ENCODE assay signal across 33 cellular contexts in the genomic region with DNA sequence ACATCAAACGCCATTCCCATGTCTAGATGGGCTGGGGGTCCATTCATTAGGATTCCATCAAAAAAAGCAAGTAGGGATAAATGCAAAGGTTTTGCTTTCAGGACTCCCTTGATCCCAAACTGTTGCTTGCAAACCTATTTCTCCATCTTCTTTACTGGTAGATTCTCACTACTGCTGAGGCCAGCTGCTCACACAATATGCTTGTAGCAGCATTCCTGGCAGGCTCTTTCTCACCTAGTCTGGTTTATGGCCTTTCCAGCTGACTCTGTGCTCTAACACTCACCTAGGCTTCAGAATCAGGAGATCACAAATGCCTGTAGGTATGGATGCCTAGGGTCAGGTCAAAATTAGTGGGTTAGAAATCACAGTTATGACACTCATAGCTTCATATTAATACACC.
"Had no signal": no experiment of that assay in that cellular context is flagged by ENCODE, and none has a peak within 500 bp of the region (broad histone marks: within the 10 kb centered on the region; RNA-seq: fewer than 3 reads in every experiment).

No MANE protein-coding gene starts in this region.

- H3K36me3 ChIP-seq: adrenal gland, brain microvascular endothelial cell, breast epithelium had no signal

- H3K27ac ChIP-seq: adrenal gland, body of pancreas, brain microvascular endothelial cell, breast epithelium, VCaP had no signal

- DNase-seq: activated B cell treated with CpG ODN at 0.5 μM for 24 hours; activated CD4-positive, alpha-beta memory T cell treated with anti-CD3 and anti-CD28 coated beads for 36 hours; activated CD4-positive, alpha-beta T cell treated with anti-CD3 and anti-CD28 coated beads for 4 hours; activated CD4-positive, alpha-beta T cell treated with anti-CD3 and anti-CD28 coated beads, Interleukin-2, amount 10 ng/mL, durations not matched to agents 24 days and 14 days; activated CD4-positive, alpha-beta T cell treated with anti-CD3 and anti-CD28 coated beads, Interleukin-2, amount 50 U/mL, for 1 hour; activated CD4-positive, alpha-beta T cell treated with anti-CD3 and anti-CD28 coated beads, Interleukin-2, amount 50 U/mL, for 4 hours; activated CD4-positive, CD25-positive, alpha-beta regulatory T cell treated with anti-CD3 and anti-CD28 coated beads, Interleukin-2, amount 50 U/mL, for 72 hours; activated CD8-positive, alpha-beta memory T cell treated with anti-CD3 and anti-CD28 coated beads, Interleukin-2, amount 50 U/mL, for 4 hours; activated CD8-positive, alpha-beta T cell treated with anti-CD3 and anti-CD28 coated beads for 36 hours; activated effector memory CD4-positive, alpha-beta T cell treated with anti-CD3 and anti-CD28 coated beads, Interleukin-2, amount 50 U/mL, for 16 hours; activated gamma-delta T cell treated with Interleukin-2 at 50 U/mL for 16 hours; activated naive CD4-positive, alpha-beta T cell; activated naive CD4-positive, alpha-beta T cell treated with anti-CD3 and anti-CD28 coated beads for 36 hours; activated naive CD4-positive, alpha-beta T cell treated with anti-CD3 and anti-CD28 coated beads, Interleukin-2, amount 50 U/mL, for 16 hours; activated naive CD8-positive, alpha-beta T cell treated with anti-CD3 and anti-CD28 coated beads for 36 hours; activated T-cell treated with anti-CD3 and anti-CD28 coated beads for 4 hours; activated T-cell treated with anti-CD3 and anti-CD28 coated beads, Interleukin-2, amount 50 U/mL, for 1 hour; activated T-cell treated with anti-CD3 and anti-CD28 coated beads, Interleukin-2, amount 50 U/mL, for 48 hours; adrenal gland; amniotic stem cell; aorta; body of pancreas; brain microvascular endothelial cell; central memory CD4-positive, alpha-beta T cell; T-helper 1 cell; T-helper 2 cell; T-helper 9 cell had no signal

- H3K4me1 ChIP-seq: adrenal gland, body of pancreas, breast epithelium had no signal

- H3K4me1 Mint-ChIP-seq: activated B cell treated with CpG ODN at 0.5 μM for 24 hours; activated CD4-positive, alpha-beta T cell treated with anti-CD3 and anti-CD28 coated beads, Interleukin-2, amount 10 ng/mL, durations not matched to agents 24 days and 14 days; activated naive CD8-positive, alpha-beta T cell treated with anti-CD3 and anti-CD28 coated beads for 36 hours; activated T-helper 17 cell treated with anti-CD3 and anti-CD28 coated beads, Interleukin-2, amount 50 U/mL, for 72 hours had no signal

- H3K36me3 Mint-ChIP-seq: activated CD4-positive, alpha-beta memory T cell treated with anti-CD3 and anti-CD28 coated beads for 36 hours; activated naive CD4-positive, alpha-beta T cell treated with anti-CD3 and anti-CD28 coated beads, Interleukin-2, amount 50 U/mL, for 72 hours; activated naive CD8-positive, alpha-beta T cell treated with anti-CD3 and anti-CD28 coated beads for 36 hours had no signal

- H3K27me3 ChIP-seq: adrenal gland, body of pancreas, brain microvascular endothelial cell, breast epithelium had no signal

- H3K9me3 Mint-ChIP-seq: activated CD4-positive, alpha-beta T cell treated with anti-CD3 and anti-CD28 coated beads, Interleukin-2, amount 10 ng/mL, durations not matched to agents 24 days and 14 days; T-helper 1 cell treated with Interleukin-12 subunit alpha and Interleukin-12 subunit beta and Interleukin-4 antibody, amounts not matched to agents 30 μg/mL and 1 μg/mL, for 36 hours had no signal

- H3K4me3 ChIP-seq: adrenal gland, body of pancreas, breast epithelium had no signal

- H3K4me3 Mint-ChIP-seq: activated B cell treated with CpG ODN at 0.5 μM for 24 hours; activated CD4-positive, alpha-beta memory T cell treated with anti-CD3 and anti-CD28 coated beads for 36 hours; activated CD4-positive, alpha-beta T cell treated with anti-CD3 and anti-CD28 coated beads, Interleukin-2, amount 10 ng/mL, durations not matched to agents 24 days and 14 days; activated CD8-positive, alpha-beta T cell treated with anti-CD3 and anti-CD28 coated beads for 36 hours; activated naive CD4-positive, alpha-beta T cell treated with anti-CD3 and anti-CD28 coated beads for 36 hours; activated naive CD8-positive, alpha-beta T cell treated with anti-CD3 and anti-CD28 coated beads for 36 hours; activated T-helper 17 cell treated with anti-CD3 and anti-CD28 coated beads, Interleukin-2, amount 50 U/mL, for 72 hours; T-helper 1 cell treated with Interleukin-12 subunit alpha and Interleukin-12 subunit beta and Interleukin-4 antibody, amounts not matched to agents 30 μg/mL and 1 μg/mL, for 36 hours; T-helper 2 cell treated with Interferon-gamma antibody and Interleukin-4, amounts not matched to agents 5 μg/mL and 100 μg/mL, for 36 hours had no signal

- H3K27ac Mint-ChIP-seq: activated B cell treated with CpG ODN at 0.5 μM for 24 hours; activated CD4-positive, alpha-beta memory T cell treated with anti-CD3 and anti-CD28 coated beads for 36 hours; activated CD4-positive, alpha-beta T cell treated with anti-CD3 and anti-CD28 coated beads, Interleukin-2, amount 10 ng/mL, durations not matched to agents 24 days and 14 days; activated CD8-positive, alpha-beta T cell treated with anti-CD3 and anti-CD28 coated beads for 36 hours; activated naive CD4-positive, alpha-beta T cell treated with anti-CD3 and anti-CD28 coated beads for 36 hours; activated naive CD4-positive, alpha-beta T cell treated with anti-CD3 and anti-CD28 coated beads, Interleukin-2, amount 50 U/mL, for 72 hours; activated naive CD8-positive, alpha-beta T cell treated with anti-CD3 and anti-CD28 coated beads for 36 hours; activated T-helper 17 cell treated with anti-CD3 and anti-CD28 coated beads, Interleukin-2, amount 50 U/mL, for 72 hours; T-helper 1 cell treated with Interleukin-12 subunit alpha and Interleukin-12 subunit beta and Interleukin-4 antibody, amounts not matched to agents 30 μg/mL and 1 μg/mL, for 36 hours; T-helper 2 cell treated with Interferon-gamma antibody and Interleukin-4, amounts not matched to agents 5 μg/mL and 100 μg/mL, for 36 hours had no signal

- H3K9me3 ChIP-seq: adrenal gland, body of pancreas, breast epithelium had no signal

- H3K27me3 Mint-ChIP-seq: activated B cell treated with CpG ODN at 0.5 μM for 24 hours; activated CD4-positive, alpha-beta memory T cell treated with anti-CD3 and anti-CD28 coated beads for 36 hours; activated CD4-positive, alpha-beta T cell treated with anti-CD3 and anti-CD28 coated beads, Interleukin-2, amount 10 ng/mL, durations not matched to agents 24 days and 14 days; activated CD8-positive, alpha-beta T cell treated with anti-CD3 and anti-CD28 coated beads for 36 hours; activated naive CD8-positive, alpha-beta T cell treated with anti-CD3 and anti-CD28 coated beads for 36 hours; activated T-helper 17 cell treated with anti-CD3 and anti-CD28 coated beads, Interleukin-2, amount 50 U/mL, for 72 hours had no signal
